Comparison of ENCODE assay signal across 21 cellular contexts in the genomic region with DNA sequence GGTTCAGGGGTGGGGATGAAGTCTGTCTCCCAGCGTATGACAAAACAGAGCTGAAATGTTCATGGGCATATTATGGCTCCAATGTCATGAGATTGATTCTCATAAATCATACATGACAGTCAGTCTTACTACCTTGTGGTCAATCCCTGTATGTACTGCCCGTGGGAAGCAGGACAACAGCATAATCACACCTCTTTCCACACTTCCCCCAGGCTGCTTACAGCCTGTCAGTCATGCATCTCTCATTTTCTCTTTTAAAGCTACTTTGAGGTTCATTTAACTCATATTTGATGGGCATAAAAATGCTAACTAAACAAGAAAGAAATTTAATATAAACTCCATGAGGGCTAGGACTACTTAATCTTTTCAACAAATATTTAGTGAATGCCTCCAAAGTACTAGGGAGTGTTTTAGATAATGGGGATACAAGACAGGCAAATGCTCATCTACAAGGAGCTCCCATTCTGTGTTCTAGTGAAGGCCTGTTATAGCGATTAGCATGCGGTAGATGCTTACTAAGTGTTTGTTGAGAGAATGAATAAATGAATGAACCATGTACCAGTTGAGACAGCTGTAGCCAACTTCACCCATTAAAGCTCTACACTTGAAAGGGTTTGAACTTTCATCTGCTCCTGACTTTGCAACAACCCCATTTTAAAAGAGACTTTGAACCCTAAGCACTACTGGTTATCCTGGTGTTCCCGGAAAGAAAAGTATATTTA.
DNase-seq lines count a peak whose midpoint lies in the region; ATAC-seq, FAIRE-seq and TF ChIP-seq lines count a peak whose summit lies in the region.
"Had no signal": no experiment of that assay in that cellular context is flagged by ENCODE, and none has a peak within 500 bp of the region (broad histone marks: within the 10 kb centered on the region; RNA-seq: fewer than 3 reads in every experiment).

No MANE protein-coding gene starts in this region.

- no peak for DNase-seq in A549 (ENCODE audit: low read depth in 1 of 2, low spot score in 1 of 2)
- DNase-seq in HEK293T (ENCODE audit: extremely low spot score) = no peak
- no peak for DNase-seq in kidney
- DNase-seq in mucosa of descending colon = no peak
- no peak for DNase-seq in Caco-2
- DNase-seq: CD8-positive, alpha-beta T cell; DND-41; GF-D8; HFFc6; NCI-H1048; NCI-H1436 treated with DMSO at 0.1 percent for 48 hours; NCI-H2029 treated with DMSO at 0.1 percent for 48 hours; NCI-H510A; NCI-H774; PC-9 had no signal

- H3K4me1 ChIP-seq in A549 (peaks cover 62% of the 10 kb centered on the region), kidney (ENCODE audit: control insufficient read depth in 1 of 2, insufficient read depth in 1 of 2, low read depth in 1 of 2, low read length in 2 of 2) (peaks cover 13 to 32% of the 10 kb centered on the region in 2 donors), mucosa of descending colon (ENCODE audit: low read depth) (peaks cover 16% of the 10 kb centered on the region), Caco-2 (peaks cover 25% of the 10 kb centered on the region; the same call in 1 of the 2 replicates)

- H3K9me3 Mint-ChIP-seq in Caco-2 (ENCODE audit: unreplicated experiment) = no peaks in the 10 kb centered on the region
- H3K9me3 Mint-ChIP-seq: CD8-positive, alpha-beta T cell; GM23338; HFFc6 had no signal

- no peak overlapping the region for H3K27ac Mint-ChIP-seq in Caco-2 (ENCODE audit: unreplicated experiment)
- H3K27ac Mint-ChIP-seq: CD8-positive, alpha-beta T cell; GM23338; HFFc6 had no signal

- POLR2A ChIA-PET in A549 (lab: Yijun Ruan, JAX) (no interaction called here), HEK293T (lab: Yijun Ruan, JAX) (no interaction called here), Caco-2 (lab: Charles Lee) (no interaction called here)

- no peaks in the 10 kb centered on the region for H3K27me3 Mint-ChIP-seq in Caco-2 (ENCODE audit: insufficient read depth, unreplicated experiment)

- FAIRE-seq in A549 (lab: Jason Lieb, UNC) = no peak
- FAIRE-seq in kidney (lab: Jason Lieb, UNC) = peak; percentile 44

- H3K9ac ChIP-seq in kidney (ENCODE audit: low read length in 2 of 2) = no peak overlapping the region
- H3K9ac ChIP-seq: BLaER1, KMS-11 had no signal

- H3K4me2 ChIP-seq in A549 = 0 out of 3 replicates have a peak overlapping the region, but pooled peaks have one; percentile 54
- H3K4me2 ChIP-seq: BLaER1, PC-9 had no signal

- TF ChIP-seq CTCF in A549 (IDR thresholded peaks at IDR 0.05) (no peak), kidney (IDR thresholded peaks at IDR 0.05; ENCODE audit: borderline replicate concordance, extremely low read depth, insufficient read depth) (no peak), mucosa of descending colon (IDR thresholded peaks at IDR 0.05) (no peak), Caco-2 (IDR thresholded peaks at IDR 0.05; ENCODE audit: insufficient read depth in 1 of 2, low read depth in 1 of 2, low read length in 1 of 2, severe bottlenecking in 1 of 2, unreplicated experiment in 1 of 2) (no peak)

- H3K9me3 ChIP-seq in A549 = no peaks in the 10 kb centered on the region
- no peaks in the 10 kb centered on the region for H3K9me3 ChIP-seq in kidney (ENCODE audit: control insufficient read depth in 1 of 2, low read length in 2 of 2)
- H3K9me3 ChIP-seq in mucosa of descending colon = no peaks in the 10 kb centered on the region
- H3K9me3 ChIP-seq in Caco-2 = no peaks in the 10 kb centered on the region
- H3K9me3 ChIP-seq: BLaER1 had no signal

- no peaks in the 10 kb centered on the region for H3K27me3 ChIP-seq in Caco-2 (replicated peaks; ENCODE audit: control insufficient read depth, insufficient read depth, low read length)
- H3K27me3 ChIP-seq: BLaER1 had no signal

- peaks cover 6% of the 10 kb centered on the region for H3K4me1 Mint-ChIP-seq in Caco-2 (ENCODE audit: low read depth, unreplicated experiment)

- no peak overlapping the region for H3K4me3 Mint-ChIP-seq in Caco-2 (ENCODE audit: unreplicated experiment)
- H3K4me3 Mint-ChIP-seq: CD8-positive, alpha-beta T cell; GM23338; HFFc6 had no signal

- peaks cover 10% of the 10 kb centered on the region for H3K36me3 Mint-ChIP-seq in Caco-2 (ENCODE audit: insufficient read depth, unreplicated experiment)
- H3K36me3 Mint-ChIP-seq: CD8-positive, alpha-beta T cell had no signal

- intact Hi-C loops in kidney (cut with DNase I) = no loop called here
- intact Hi-C loops in mucosa of descending colon (cut with DNase I, micrococcal nuclease) = loop anchor here in 1 of 2 donors (10.0 kb wide), 1 partner anchor 135 kb away; the partner anchor contains the start of gene MALT1
- intact Hi-C loops in Caco-2 (cut with micrococcal nuclease; ENCODE audit: unreplicated experiment) = no loop called here

- TF ChIP-seq POLR2A in A549 (IDR thresholded peaks at IDR 0.05; ENCODE audit: low read length) = no peak

- BruUV-seq in Caco-2 (replicated peaks; lab: Mats Ljungman, UMichigan) = no TSS peak

- ATAC-seq in A549 = no peak
- peak; percentile 71 for ATAC-seq in mucosa of descending colon
- ATAC-seq in HG02885 (IDR thresholded peaks at IDR 0.05; ENCODE audit: poor library complexity, unreplicated experiment) = no peak
- no peak for ATAC-seq in GM21576 (IDR thresholded peaks at IDR 0.05; ENCODE audit: unreplicated experiment)
- no peak for ATAC-seq in HG03139 (IDR thresholded peaks at IDR 0.05; ENCODE audit: unreplicated experiment)
- ATAC-seq: CD8-positive, alpha-beta T cell; GM23338 had no signal

- no peak for TF ChIP-seq RAD21 in A549 (conservative IDR thresholded peaks at IDR 0.05 in 1 of 2, IDR thresholded peaks at IDR 0.05 in 1 of 2)

- no peak overlapping the region for H3K4me3 ChIP-seq in A549
- H3K4me3 ChIP-seq in kidney (ENCODE audit: low read length in 2 of 2) = no peak overlapping the region
- H3K4me3 ChIP-seq in mucosa of descending colon = no peak overlapping the region
- H3K4me3 ChIP-seq in Caco-2 (ENCODE audit: low read depth, low read length) = no peak overlapping the region
- H3K4me3 ChIP-seq: BLaER1, GM23338, PC-9 had no signal

- TF ChIP-seq EP300 in A549 (IDR thresholded peaks at IDR 0.05) = no peak

- H3K36me3 ChIP-seq in kidney (ENCODE audit: control insufficient read depth in 1 of 2, insufficient read depth in 2 of 2, low read length in 2 of 2) = no peaks in the 10 kb centered on the region
- no peaks in the 10 kb centered on the region for H3K36me3 ChIP-seq in mucosa of descending colon (ENCODE audit: low read depth)
- H3K36me3 ChIP-seq in Caco-2 (ENCODE audit: control insufficient read depth, insufficient read depth, low read length) = no peaks in the 10 kb centered on the region
- H3K36me3 ChIP-seq: BLaER1 had no signal

- WGBS in A549 (ENCODE audit: missing lambda C conversion rate) = 89% methylated on average over 5 of the region's 5 CpGs

- CTCF ChIA-PET in A549 (lab: Yijun Ruan, JAX) (interaction anchor here (0.6 to 3.7 kb wide), 7 partner anchors 11 to 530 kb away, joined by 3 to 26 read pairs (median 3); no protein-coding TSS in a partner anchor), HEK293T (lab: Yijun Ruan, JAX) (no interaction called here), Caco-2 (lab: Charles Lee) (no interaction called here)

- H3K27ac ChIP-seq in A549 (peak overlapping the region; percentile 40 to 71; a peak in 5 of 6 replicates), kidney (ENCODE audit: low read depth in 2 of 2, low read length in 2 of 2) (peak overlapping the region; percentile 73 to 82)
- H3K27ac ChIP-seq: BLaER1 had no signal

TF ChIP-seq in A549, 52 proteins besides CTCF, POLR2A, EP300 and RAD21:
- TF ChIP-seq KDM1A (IDR thresholded peaks at IDR 0.05; ENCODE audit: low read depth) (no peak), BCL3 (IDR thresholded peaks at IDR 0.05) (no peak), HDAC2 (IDR thresholded peaks at IDR 0.05) (no peak), FOSB (CRISPR knock-in tag; IDR thresholded peaks at IDR 0.05) (no peak), FOXS1 (CRISPR knock-in tag; IDR thresholded peaks at IDR 0.05) (no peak)

TF ChIP-seq in HEK293T, 16 proteins besides CTCF, POLR2A, EP300 and RAD21:
- no peak for TF ChIP-seq L3MBTL2 (conservative IDR thresholded peaks at IDR 0.05)
- TF ChIP-seq, protein P1, sequence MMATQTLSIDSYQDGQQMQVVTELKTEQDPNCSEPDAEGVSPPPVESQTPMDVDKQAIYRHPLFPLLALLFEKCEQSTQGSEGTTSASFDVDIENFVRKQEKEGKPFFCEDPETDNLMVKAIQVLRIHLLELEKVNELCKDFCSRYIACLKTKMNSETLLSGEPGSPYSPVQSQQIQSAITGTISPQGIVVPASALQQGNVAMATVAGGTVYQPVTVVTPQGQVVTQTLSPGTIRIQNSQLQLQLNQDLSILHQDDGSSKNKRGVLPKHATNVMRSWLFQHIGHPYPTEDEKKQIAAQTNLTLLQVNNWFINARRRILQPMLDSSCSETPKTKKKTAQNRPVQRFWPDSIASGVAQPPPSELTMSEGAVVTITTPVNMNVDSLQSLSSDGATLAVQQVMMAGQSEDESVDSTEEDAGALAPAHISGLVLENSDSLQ (IDR thresholded peaks at IDR 0.05) = peak; percentile 37; the same call in 1 of the 2 replicates
